In the genomic region with DNA sequence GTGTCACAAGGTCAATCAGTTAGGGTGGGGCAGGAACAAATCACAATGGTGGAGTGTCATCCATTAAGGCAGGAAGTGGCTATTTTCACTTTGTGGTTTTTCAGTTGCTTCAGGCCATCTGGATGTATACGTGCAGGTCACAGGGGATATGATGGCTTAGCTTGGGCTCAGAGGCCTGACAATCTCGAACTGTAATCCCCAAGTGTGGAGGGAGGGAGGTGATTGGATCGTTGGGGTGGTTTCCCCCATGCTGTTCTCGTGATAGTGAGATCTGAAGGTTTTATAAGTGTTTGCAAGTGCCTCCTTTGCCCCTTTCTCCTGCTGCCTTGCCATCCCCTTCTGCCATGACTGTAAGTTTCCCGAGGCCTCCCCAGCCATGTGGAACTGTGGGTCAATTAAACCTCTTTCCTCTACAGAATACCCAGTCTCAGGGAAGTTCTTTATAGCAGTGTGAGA, we compare ENCODE assay signal across 9 cellular contexts. TPM values are rescaled to one million over a fixed set of nuclear protein-coding genes. Genes with fewer than 3 reads are reported as not detected.
DNase-seq lines count a peak whose midpoint lies in the region; ATAC-seq and TF ChIP-seq lines count a peak whose summit lies in the region.
"Had no signal": no experiment of that assay in that cellular context is flagged by ENCODE, and none has a peak within 500 bp of the region (broad histone marks: within the 10 kb centered on the region; RNA-seq: fewer than 3 reads in every experiment).

No MANE protein-coding gene starts in this region.

- peaks cover 68% of the 10 kb centered on the region for H3K79me2 ChIP-seq in SU-DHL-6 (ENCODE audit: insufficient read depth, low read length)

- TF ChIP-seq CTCF in MCF 10A (IDR thresholded peaks at IDR 0.05; ENCODE audit: unreplicated experiment) (no peak), breast epithelium (IDR thresholded peaks at IDR 0.05) (no peak), SU-DHL-6 (IDR thresholded peaks at IDR 0.05; ENCODE audit: insufficient read depth, low read length, poor library complexity, severe bottlenecking) (no peak), GM13977 (IDR thresholded peaks at IDR 0.05; ENCODE audit: extremely low read depth, insufficient read depth, missing control alignments) (no peak)

- no peak overlapping the region for H3K4me3 Mint-ChIP-seq in MCF 10A (ENCODE audit: unreplicated experiment)
- H3K4me3 Mint-ChIP-seq in stimulated activated naive B cell treated with anti-CD40 and anti-IgM and Interleukin-4, amounts not matched to agents 10 μg/mL and 1 μg/mL and 100 μg/mL, for 72 hours, result peak overlapping the region; percentile 74 to 75

- no peaks in the 10 kb centered on the region for H3K4me1 ChIP-seq in breast epithelium
- H3K4me1 ChIP-seq: upper lobe of right lung had no signal

- H3K27ac ChIP-seq in breast epithelium (no peak overlapping the region), SU-DHL-6 (ENCODE audit: low read depth, low read length) (peak overlapping the region; percentile 100)
- H3K27ac ChIP-seq: upper lobe of right lung had no signal

- POLR2A ChIA-PET in MCF 10A (lab: Yijun Ruan, JAX), result no interaction called here

- no peaks in the 10 kb centered on the region for H3K9me2 ChIP-seq in SU-DHL-6 (replicated peaks; ENCODE audit: insufficient read depth, low read length)

- CTCF ChIA-PET in MCF 10A (lab: Yijun Ruan, JAX), result interaction anchor here (0.7 kb wide), 1 partner anchor 677 kb away, joined by 3 read pairs; no protein-coding TSS in a partner anchor

- peak overlapping the region; percentile 88 for H3K4me2 ChIP-seq in SU-DHL-6 (ENCODE audit: low read depth, low read length, poor library complexity, severe bottlenecking)

- intact Hi-C loops in MCF 10A (cut with micrococcal nuclease), result no loop called here
- intact Hi-C loops in breast epithelium (cut with DNase I; ENCODE audit: low total_unique reads), result no loop called here

- no peak overlapping the region for H2AFZ ChIP-seq in SU-DHL-6 (ENCODE audit: low read depth, low read length, severe bottlenecking)

- no peaks in the 10 kb centered on the region for H4K20me1 ChIP-seq in SU-DHL-6 (ENCODE audit: low read depth, low read length)

- H3K27ac Mint-ChIP-seq in MCF 10A (ENCODE audit: low read depth, unreplicated experiment), result peak overlapping the region; percentile 73
- peak overlapping the region; percentile 93 for H3K27ac Mint-ChIP-seq in stimulated activated naive B cell treated with anti-CD40 and anti-IgM and Interleukin-4, amounts not matched to agents 10 μg/mL and 1 μg/mL and 100 μg/mL, for 72 hours

- H3K4me3 ChIP-seq in breast epithelium, result no peak overlapping the region
- peak overlapping the region; percentile 36 for H3K4me3 ChIP-seq in SU-DHL-6 (ENCODE audit: insufficient read depth, low read length, poor library complexity, severe bottlenecking)
- H3K4me3 ChIP-seq: upper lobe of right lung had no signal

- no peaks in the 10 kb centered on the region for H3K27me3 Mint-ChIP-seq in MCF 10A (ENCODE audit: insufficient read depth, unreplicated experiment)
- no peaks in the 10 kb centered on the region for H3K27me3 Mint-ChIP-seq in stimulated activated naive B cell treated with anti-CD40 and anti-IgM and Interleukin-4, amounts not matched to agents 10 μg/mL and 1 μg/mL and 100 μg/mL, for 72 hours

- in situ Hi-C loops in GM13977 (cut with MboI; ENCODE audit: low pct_unique_long_range_greater_than_20kb, low sequenced_read_pairs, unreplicated experiment), result loop anchor here (25.0 kb wide), 1 partner anchor 826 kb away; a partner anchor contains a TSS

- H3K9me3 ChIP-seq in breast epithelium, result no peaks in the 10 kb centered on the region
- H3K9me3 ChIP-seq in SU-DHL-6 (ENCODE audit: insufficient read depth, low read length), result no peaks in the 10 kb centered on the region
- H3K9me3 ChIP-seq: upper lobe of right lung had no signal

- peak overlapping the region; percentile 64 for H3K9ac ChIP-seq in SU-DHL-6 (ENCODE audit: low read length)

- peaks cover 35% of the 10 kb centered on the region for H3F3A ChIP-seq in SU-DHL-6 (ENCODE audit: insufficient read depth)

- no TSS peak for BruUV-seq in MCF 10A (replicated peaks; lab: Mats Ljungman, UMichigan)

- no peaks in the 10 kb centered on the region for H3K36me3 ChIP-seq in breast epithelium
- H3K36me3 ChIP-seq in SU-DHL-6 (ENCODE audit: low read length), result no peaks in the 10 kb centered on the region
- H3K36me3 ChIP-seq: upper lobe of right lung had no signal

- H3K27me3 ChIP-seq in breast epithelium, result no peaks in the 10 kb centered on the region
- no peaks in the 10 kb centered on the region for H3K27me3 ChIP-seq in SU-DHL-6 (ENCODE audit: low read length)
- H3K27me3 ChIP-seq: upper lobe of right lung had no signal

- peak; percentile 62 for ATAC-seq in HG03097 (IDR thresholded peaks at IDR 0.05; ENCODE audit: low FRiP score, unreplicated experiment)
- peak; percentile 72 to 80 for ATAC-seq in stimulated activated naive B cell treated with anti-CD40 and anti-IgM and Interleukin-4, amounts not matched to agents 10 μg/mL and 1 μg/mL and 100 μg/mL, for 72 hours (replicated peaks)
- ATAC-seq: upper lobe of right lung had no signal

- H3K4me1 Mint-ChIP-seq in MCF 10A (ENCODE audit: insufficient read depth, unreplicated experiment), result peaks cover 15% of the 10 kb centered on the region
- H3K4me1 Mint-ChIP-seq in stimulated activated naive B cell treated with anti-CD40 and anti-IgM and Interleukin-4, amounts not matched to agents 10 μg/mL and 1 μg/mL and 100 μg/mL, for 72 hours, result peaks cover 34 to 36% of the 10 kb centered on the region in 2 donors

- no peaks in the 10 kb centered on the region for H3K9me3 Mint-ChIP-seq in MCF 10A (ENCODE audit: unreplicated experiment)
- H3K9me3 Mint-ChIP-seq in stimulated activated naive B cell treated with anti-CD40 and anti-IgM and Interleukin-4, amounts not matched to agents 10 μg/mL and 1 μg/mL and 100 μg/mL, for 72 hours, result no peaks in the 10 kb centered on the region

- peaks cover 13% of the 10 kb centered on the region for H3K36me3 Mint-ChIP-seq in MCF 10A (ENCODE audit: insufficient read depth, unreplicated experiment)
- peaks cover 9 to 33% of the 10 kb centered on the region in 2 donors for H3K36me3 Mint-ChIP-seq in stimulated activated naive B cell treated with anti-CD40 and anti-IgM and Interleukin-4, amounts not matched to agents 10 μg/mL and 1 μg/mL and 100 μg/mL, for 72 hours

- TF ChIP-seq POLR2A in breast epithelium (IDR thresholded peaks at IDR 0.05), result no peak

- DNase-seq in MCF 10A (ENCODE audit: unreplicated experiment) (peak; percentile 27), breast epithelium (ENCODE audit: low spot score in 2 of 2) (no peak), NCI-H1436 treated with DMSO at 0.1 percent for 48 hours (lab: John Stamatoyannopoulos, UW) (no peak), GM13977 (ENCODE audit: low spot score) (no peak)
- DNase-seq in stimulated activated naive B cell treated with anti-CD40 and anti-IgM and Interleukin-4, amounts not matched to agents 10 μg/mL and 1 μg/mL and 100 μg/mL, for 72 hours, result peak; percentile 58
- no peak for DNase-seq in activated naive CD4-positive, alpha-beta T cell treated with anti-CD3 and anti-CD28 coated beads, Interleukin-2, amount 50 U/mL, for 16 hours
- DNase-seq: upper lobe of right lung had no signal

RNA-seq across cellular contexts. Expression of a gene that starts 36.7 kb away (rescaled TPM):
- total RNA-seq in MCF 10A (2022) (2.4 and 2.8 TPM in 2 replicates), breast epithelium (10 to 100 TPM in 2 of 3 donors, 1 to 10 TPM in 1; 9.8 to 17.0 (median 10.8) TPM)

RNA-seq across cellular contexts. Expression of a gene that starts 37.1 kb away (rescaled TPM):
- total RNA-seq in MCF 10A (2022) (14.2 and 16.1 TPM in 2 replicates), breast epithelium (10 to 100 TPM in 2 of 3 donors, 1 to 10 TPM in 1; 6.2 to 20.3 (median 17.9) TPM)

Comparison
In these comparisons a context has a peak if more than half of its experiments do, and no peak if none do; other contexts are left out.
1. DNase-seq: peak in MCF 10A (single experiment) and stimulated activated naive B cell treated with anti-CD40 and anti-IgM and Interleukin-4, amounts not matched to agents 10 μg/mL and 1 μg/mL and 100 μg/mL, for 72 hours (single experiment); none in breast epithelium (0 of 2), NCI-H1436 treated with DMSO at 0.1 percent for 48 hours (single experiment), activated naive CD4-positive, alpha-beta T cell treated with anti-CD3 and anti-CD28 coated beads, Interleukin-2, amount 50 U/mL, for 16 hours (single experiment) and GM13977 (single experiment).